ENCODE assay signal across 25 cellular contexts in the genomic region with DNA sequence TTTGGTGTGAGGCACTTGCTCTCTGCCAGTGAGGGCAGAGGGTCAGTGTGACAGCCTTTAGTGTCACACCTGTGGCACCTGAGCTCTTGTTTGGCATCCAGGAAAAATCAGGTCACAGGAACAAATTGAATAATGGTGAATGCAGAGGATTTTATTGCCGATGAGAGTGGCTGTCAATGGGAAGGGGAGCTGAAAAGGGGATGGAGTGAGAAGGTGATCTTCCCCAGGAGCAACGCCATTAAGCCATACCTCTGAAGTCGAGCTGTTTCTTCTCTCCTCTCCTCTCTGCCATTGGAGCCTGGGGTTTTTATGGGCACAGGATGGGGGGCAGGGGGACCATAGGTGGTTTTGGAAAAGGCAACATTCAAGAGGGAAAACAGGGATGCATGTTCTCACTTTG.
"Had no signal": no experiment of that assay in that cellular context is flagged by ENCODE, and none has a peak within 500 bp of the region (broad histone marks: within the 10 kb centered on the region; RNA-seq: fewer than 3 reads in every experiment).

No MANE protein-coding gene starts in this region.

- H3K27me3 ChIP-seq: esophagus muscularis mucosa, foreskin keratinocyte, gastroesophageal sphincter, heart right ventricle, left lung, pancreas, testis, tibial artery had no signal

- H3K4me2 ChIP-seq: smooth muscle cell had no signal

- H3K27ac ChIP-seq: esophagus muscularis mucosa, foreskin keratinocyte, gastroesophageal sphincter, heart right ventricle, pancreas, testis, tibial artery had no signal

- DNase-seq: effector CD8-positive, alpha-beta T cell; foreskin keratinocyte; glutamatergic neuron; heart right ventricle; hippocampal formation; left cardiac atrium; left lung; mesendoderm; midbrain; naive thymus-derived CD8-positive, alpha-beta T cell; nephron progenitor cell; pancreas; stimulated activated CD4-positive, alpha-beta T cell treated with anti-CD3 and anti-CD28 coated beads, Interleukin-12 subunit alpha, Interleukin-12 subunit beta, amount 100 ng/mL, for 4 hours; stimulated activated CD4-positive, alpha-beta T cell treated with anti-CD3 and anti-CD28 coated beads, Interleukin-1b, Interleukin-23, amount 100 ng/mL, for 48 hours; stimulated activated CD4-positive, alpha-beta T cell treated with anti-CD3 and anti-CD28 coated beads, Interleukin-4, amount 100 ng/mL, for 1 hour; stimulated activated CD8-positive, alpha-beta memory T cell treated with anti-CD3 and anti-CD28 coated beads, Interleukin-4, amount 100 ng/mL, for 48 hours; stimulated activated naive CD8-positive, alpha-beta T cell treated with anti-CD3 and anti-CD28 coated beads, Interleukin-15, Interleukin-2, amounts not matched to agents 100 U/mL and 50 U/mL, for 24 hours; substantia nigra; testis; tibial artery had no signal

- ATAC-seq: foreskin keratinocyte; gastroesophageal sphincter; heart right ventricle; left cardiac atrium; left lung; naive thymus-derived CD8-positive, alpha-beta T cell; pancreas; sciatic nerve; stimulated activated naive CD8-positive, alpha-beta T cell treated with anti-CD3 and anti-CD28 coated beads, Interleukin-15, Interleukin-2, amounts not matched to agents 100 U/mL and 50 U/mL, for 24 hours had no signal

- H3K27me3 Mint-ChIP-seq: type B pancreatic cell had no signal

- H3K4me3 Mint-ChIP-seq: nephron progenitor cell had no signal

- H3K4me3 ChIP-seq: esophagus muscularis mucosa, gastroesophageal sphincter, heart right ventricle, left lung, pancreas, smooth muscle cell, testis, tibial artery had no signal

- H3K36me3 ChIP-seq: esophagus muscularis mucosa, gastroesophageal sphincter, heart right ventricle, left lung, pancreas, tibial artery had no signal

- H3K27ac Mint-ChIP-seq: nephron progenitor cell, type B pancreatic cell had no signal

- H3K4me1 ChIP-seq: foreskin keratinocyte, testis had no signal

- H3K9me3 ChIP-seq: pancreas, testis had no signal
